Comparison of ENCODE assay signal across 8 cellular contexts in genomic region chr12:47758584-47758833, GRCh38. TPM values are rescaled to one million over a fixed set of nuclear protein-coding genes. Genes with fewer than 3 reads are reported as not detected.
A peak's percentile ranks its signal among the peaks of the same experiment; 100 is the strongest.
DNase-seq lines count a peak whose midpoint lies in the region; ATAC-seq and TF ChIP-seq lines count a peak whose summit lies in the region.

No MANE protein-coding gene starts in this region.

- in situ Hi-C loops in astrocyte of the cerebellum (cut with HindIII; ENCODE audit: low sequenced_read_pairs): no loop called here

- peaks cover 59% of the 10 kb centered on the region for H3K4me1 Mint-ChIP-seq in activated CD4-positive, alpha-beta T cell treated with anti-CD3 and anti-CD28 coated beads, Interleukin-2, amount 10 ng/mL, durations not matched to agents 24 days and 14 days

- no peaks in the 10 kb centered on the region for H3K36me3 Mint-ChIP-seq in activated CD4-positive, alpha-beta T cell treated with anti-CD3 and anti-CD28 coated beads, Interleukin-2, amount 10 ng/mL, durations not matched to agents 24 days and 14 days (ENCODE audit: low read depth)

- H3K9me3 Mint-ChIP-seq in activated CD4-positive, alpha-beta T cell treated with anti-CD3 and anti-CD28 coated beads, Interleukin-2, amount 10 ng/mL, durations not matched to agents 24 days and 14 days: no peaks in the 10 kb centered on the region

- TF ChIP-seq CTCF in astrocyte of the cerebellum (IDR thresholded peaks at IDR 0.05; ENCODE audit: low read depth, low read length, missing control alignments) (no peak), right lobe of liver (IDR thresholded peaks at IDR 0.05) (no peak)

- no peak for TF ChIP-seq POLR2A in right lobe of liver (IDR thresholded peaks at IDR 0.05)

- H3K27ac ChIP-seq in right lobe of liver: peak overlapping the region; percentile 21 to 88 (median 29)
- peak overlapping the region; percentile 97 for H3K27ac ChIP-seq in temporal lobe (ENCODE audit: low read depth, low read length)

- WGBS in right lobe of liver (ENCODE audit: insufficient coverage, low coverage, low lambda C conversion rate, missing lambda C conversion rate): 9% methylated on average over 6 of the region's 10 CpGs

- H3K9me3 ChIP-seq in right lobe of liver: no peaks in the 10 kb centered on the region

- H3K4me3 ChIP-seq in astrocyte of the cerebellum (ENCODE audit: low read depth, low read length): peak overlapping the region; percentile 55
- H3K4me3 ChIP-seq in right lobe of liver: peak overlapping the region; percentile 61 to 67 (median 67)

- H3K27ac Mint-ChIP-seq in activated CD4-positive, alpha-beta T cell treated with anti-CD3 and anti-CD28 coated beads, Interleukin-2, amount 10 ng/mL, durations not matched to agents 24 days and 14 days: no peak overlapping the region

- peaks cover 0 to 5% (median 2%) of the 10 kb centered on the region in 4 donors for H3K4me1 ChIP-seq in right lobe of liver

- H3K27me3 Mint-ChIP-seq in activated CD4-positive, alpha-beta T cell treated with anti-CD3 and anti-CD28 coated beads, Interleukin-2, amount 10 ng/mL, durations not matched to agents 24 days and 14 days: peaks cover 2% of the 10 kb centered on the region

- peak overlapping the region; percentile 68 for H3K4me3 Mint-ChIP-seq in activated CD4-positive, alpha-beta T cell treated with anti-CD3 and anti-CD28 coated beads, Interleukin-2, amount 10 ng/mL, durations not matched to agents 24 days and 14 days

- no peak for DNase-seq in activated CD4-positive, alpha-beta T cell treated with anti-CD3 and anti-CD28 coated beads, Interleukin-2, amount 10 ng/mL, durations not matched to agents 24 days and 14 days
- DNase-seq in activated CD4-positive, alpha-beta T cell treated with anti-CD3 and anti-CD28 coated beads, Interleukin-2, amount 50 U/mL, for 4 hours: no peak
- DNase-seq in astrocyte of the cerebellum (ENCODE audit: low read depth): no peak
- DNase-seq in right lobe of liver: no peak
- no peak for DNase-seq in GOT3 (lab: John Stamatoyannopoulos, UW)
- no peak for DNase-seq in NCI-H774 (lab: John Stamatoyannopoulos, UW)
- DNase-seq in amniotic stem cell (lab: John Stamatoyannopoulos, UW): no peak

- intact Hi-C loops in activated CD4-positive, alpha-beta T cell treated with anti-CD3 and anti-CD28 coated beads, Interleukin-2, amount 10 ng/mL, durations not matched to agents 24 days and 14 days (cut with micrococcal nuclease): loop anchor here (2.0 to 5.0 kb wide), 3 partner anchors 16 to 1491 kb away; partner anchors contain the start of gene SLC38A1
- intact Hi-C loops in right lobe of liver (cut with DNase I): no loop called here

- no peaks in the 10 kb centered on the region for H3K27me3 ChIP-seq in right lobe of liver

- H3K36me3 ChIP-seq in right lobe of liver: no peaks in the 10 kb centered on the region

- no peak for ATAC-seq in right lobe of liver

RNA-seq across cellular contexts. Expression of gene RAPGEF3, which starts 0.2 kb away (rescaled TPM):
- 3.6 and 4.5 TPM in 2 replicates for total RNA-seq in activated CD4-positive, alpha-beta T cell treated with anti-CD3 and anti-CD28 coated beads, Interleukin-2, amount 10 ng/mL, durations not matched to agents 24 days and 14 days
- 1 to 10 TPM in 5 of 6 experiments, under 1 TPM in 1; 0.81 to 4.6 (median 2.6) TPM for total RNA-seq in right lobe of liver
- 6.9 TPM for total RNA-seq in temporal lobe

RNA-seq across cellular contexts. Expression of gene SLC48A1, which starts 14.5 kb away (rescaled TPM):
- 10.7 and 12.3 TPM in 2 replicates for total RNA-seq in activated CD4-positive, alpha-beta T cell treated with anti-CD3 and anti-CD28 coated beads, Interleukin-2, amount 10 ng/mL, durations not matched to agents 24 days and 14 days
- total RNA-seq in right lobe of liver (10 to 100 TPM; 12.4 to 20.4 (median 18.0) TPM), temporal lobe (7.4 TPM)

RNA-seq across cellular contexts. Expression of gene ENDOU, which starts 33.2 kb away (rescaled TPM):
- 0.09 TPM in 1 of 2 replicates, not detected in the other for total RNA-seq in activated CD4-positive, alpha-beta T cell treated with anti-CD3 and anti-CD28 coated beads, Interleukin-2, amount 10 ng/mL, durations not matched to agents 24 days and 14 days
- not detected for total RNA-seq in right lobe of liver
- not detected for total RNA-seq in temporal lobe

RNA-seq across cellular contexts. Expression of gene RPAP3, which starts 52.7 kb away (rescaled TPM):
- 63.4 and 67.3 TPM in 2 replicates for total RNA-seq in activated CD4-positive, alpha-beta T cell treated with anti-CD3 and anti-CD28 coated beads, Interleukin-2, amount 10 ng/mL, durations not matched to agents 24 days and 14 days
- total RNA-seq in right lobe of liver (10 to 100 TPM in 3 of 6 experiments, 1 to 10 TPM in 3; 6.9 to 13.2 (median 10.4) TPM), temporal lobe (19.7 TPM)
